In genomic region chr5:9348296-9348996, GRCh38 we compare ENCODE assay signal across 15 cellular contexts.
DNase-seq lines count a peak whose midpoint lies in the region; ATAC-seq, FAIRE-seq and TF ChIP-seq lines count a peak whose summit lies in the region.
"Had no signal": no experiment of that assay in that cellular context is flagged by ENCODE, and none has a peak within 500 bp of the region (broad histone marks: within the 10 kb centered on the region; RNA-seq: fewer than 3 reads in every experiment).

No MANE protein-coding gene starts in this region.

- H3K9me3 ChIP-seq in small intestine (ENCODE audit: control insufficient read depth, low read depth) = no peaks in the 10 kb centered on the region
- H3K9me3 ChIP-seq in T-helper 17 cell (ENCODE audit: control insufficient read depth, low read length, poor library complexity, severe bottlenecking) = no peaks in the 10 kb centered on the region
- H3K9me3 ChIP-seq: gastroesophageal sphincter had no signal

- no peaks in the 10 kb centered on the region for H3K36me3 Mint-ChIP-seq in T-helper 17 cell (ENCODE audit: low read depth)

- H3K27ac ChIP-seq in foreskin keratinocyte (peak overlapping the region; percentile 35), small intestine (ENCODE audit: low read depth in 1 of 2, low read length in 1 of 2) (no peak overlapping the region)
- H3K27ac ChIP-seq: gastroesophageal sphincter, HL-60 had no signal

- DNase-seq in HPDE6-E6E7 (ENCODE audit: extremely low spot score) (peak; percentile 71), amniotic epithelial cell (ENCODE audit: low read depth) (peak; percentile 85), foreskin keratinocyte (peak in 1 of 2 donors; percentile 80), small intestine (peak; percentile 76), T-helper 17 cell (no peak)
- no peak for DNase-seq in stimulated activated CD4-positive, alpha-beta T cell treated with anti-CD3 and anti-CD28 coated beads, Interleukin-12 subunit alpha, Interleukin-12 subunit beta, amount 100 ng/mL, for 4 hours
- DNase-seq: activated CD4-positive, alpha-beta T cell treated with anti-CD3 and anti-CD28 coated beads for 4 hours; NCI-H1417 treated with DMSO at 0.1 percent for 48 hours; posterior cingulate gyrus; stimulated activated CD4-positive, alpha-beta T cell treated with anti-CD3 and anti-CD28 coated beads, Interleukin-4, amount 100 ng/mL, for 1 hour had no signal

- H3K4me1 Mint-ChIP-seq in T-helper 17 cell = no peaks in the 10 kb centered on the region
- H3K4me1 Mint-ChIP-seq: activated T-helper 17 cell treated with anti-CD3 and anti-CD28 coated beads, Interleukin-2, amount 50 U/mL, for 72 hours had no signal

- H3K36me3 ChIP-seq in small intestine (ENCODE audit: control insufficient read depth in 2 of 2, insufficient read depth in 2 of 2, low read length in 2 of 2) = no peaks in the 10 kb centered on the region
- H3K36me3 ChIP-seq: gastroesophageal sphincter had no signal

- no peak for TF ChIP-seq CTCF in foreskin keratinocyte (conservative IDR thresholded peaks at IDR 0.05)

- H3K27ac Mint-ChIP-seq in T-helper 17 cell = no peak overlapping the region
- H3K27ac Mint-ChIP-seq: activated T-helper 17 cell treated with anti-CD3 and anti-CD28 coated beads, Interleukin-2, amount 50 U/mL, for 72 hours; stimulated activated naive CD8-positive, alpha-beta T cell treated with anti-CD3 and anti-CD28 coated beads, Interleukin-15, Interleukin-2, amounts not matched to agents 100 ng/mL and 50 ng/mL, for 24 hours had no signal

- WGBS in small intestine, 3 donors = 2 to 21% (median 12%) methylated on average over 5 of the region's 5 CpGs

- peaks cover 24% of the 10 kb centered on the region for H3K4me1 ChIP-seq in foreskin keratinocyte
- H3K4me1 ChIP-seq in small intestine (ENCODE audit: control insufficient read depth in 2 of 2, insufficient read depth in 1 of 2, low read depth in 1 of 2, low read length in 1 of 2) = peaks cover 0 to 3% of the 10 kb centered on the region in 2 donors
- H3K4me1 ChIP-seq: gastroesophageal sphincter had no signal

- no peak for FAIRE-seq in small intestine (lab: Jason Lieb, UNC)

- H3K4me3 Mint-ChIP-seq in T-helper 17 cell = no peak overlapping the region
- H3K4me3 Mint-ChIP-seq: activated T-helper 17 cell treated with anti-CD3 and anti-CD28 coated beads, Interleukin-2, amount 50 U/mL, for 72 hours; stimulated activated naive CD8-positive, alpha-beta T cell treated with anti-CD3 and anti-CD28 coated beads, Interleukin-15, Interleukin-2, amounts not matched to agents 100 ng/mL and 50 ng/mL, for 24 hours had no signal

- peak; percentile 95 for ATAC-seq in foreskin keratinocyte
- no peak for ATAC-seq in T-helper 17 cell
- no peak for ATAC-seq in GM19328 (IDR thresholded peaks at IDR 0.05; ENCODE audit: unreplicated experiment)
- ATAC-seq: activated T-helper 17 cell treated with anti-CD3 and anti-CD28 coated beads, Interleukin-2, amount 50 U/mL, for 72 hours; gastroesophageal sphincter had no signal

- H3K27me3 ChIP-seq in foreskin keratinocyte (no peaks in the 10 kb centered on the region), small intestine (ENCODE audit: control insufficient read depth in 2 of 2, insufficient read depth in 2 of 2, low read length in 2 of 2) (no peaks in the 10 kb centered on the region)

- no peaks in the 10 kb centered on the region for H3K27me3 Mint-ChIP-seq in T-helper 17 cell
- H3K27me3 Mint-ChIP-seq: activated T-helper 17 cell treated with anti-CD3 and anti-CD28 coated beads, Interleukin-2, amount 50 U/mL, for 72 hours; stimulated activated naive CD8-positive, alpha-beta T cell treated with anti-CD3 and anti-CD28 coated beads, Interleukin-15, Interleukin-2, amounts not matched to agents 100 ng/mL and 50 ng/mL, for 24 hours had no signal

- no peak overlapping the region for H3K4me3 ChIP-seq in small intestine (ENCODE audit: low read depth in 1 of 2, low read length in 2 of 2)
- H3K4me3 ChIP-seq: gastroesophageal sphincter had no signal

Comparison
In these comparisons a context has a peak if more than half of its experiments do, and no peak if none do; other contexts are left out.
1. DNase-seq: peak in HPDE6-E6E7 (single experiment), amniotic epithelial cell (single experiment) and small intestine (single experiment); none in T-helper 17 cell (0 of 3) and stimulated activated CD4-positive, alpha-beta T cell treated with anti-CD3 and anti-CD28 coated beads, Interleukin-12 subunit alpha, Interleukin-12 subunit beta, amount 100 ng/mL, for 4 hours (single experiment).